In genomic region chr11:106763516-106763915, GRCh38 we compare ENCODE assay signal across 32 cellular contexts.
"Had no signal": no experiment of that assay in that cellular context is flagged by ENCODE, and none has a peak within 500 bp of the region (broad histone marks: within the 10 kb centered on the region; RNA-seq: fewer than 3 reads in every experiment).

No MANE protein-coding gene starts in this region.

- H3K9me3 ChIP-seq: adrenal gland, esophagus muscularis mucosa, gastrocnemius medialis, left ventricle myocardium inferior, right atrium auricular region, upper lobe of left lung, vagina had no signal

- DNase-seq: activated CD4-positive, alpha-beta T cell treated with anti-CD3 and anti-CD28 coated beads for 36 hours; activated CD4-positive, CD25-positive, alpha-beta regulatory T cell; activated CD8-positive, alpha-beta memory T cell treated with anti-CD3 and anti-CD28 coated beads, Interleukin-2, amount 10 ng/mL, durations not matched to agents 7 days and 5 days; activated CD8-positive, alpha-beta T cell treated with anti-CD3 and anti-CD28 coated beads, Interleukin-2, amount 10 ng/mL, durations not matched to agents 7 days and 5 days; activated naive CD4-positive, alpha-beta T cell; activated T-cell treated with anti-CD3 and anti-CD28 coated beads, Interleukin-2, amount 50 U/mL, for 48 hours; adrenal gland; aorta; caudate nucleus; dermis blood vessel endothelial cell; effector CD4-positive, alpha-beta T cell; gastrocnemius medialis; islet precursor cell; left ventricle myocardium inferior; mesendoderm; natural killer cell; occipital lobe; stimulated activated CD4-positive, alpha-beta T cell treated with anti-CD3 and anti-CD28 coated beads, Interleukin-1b, Interleukin-23, amount 100 ng/mL, for 48 hours; stimulated activated CD4-positive, alpha-beta T cell treated with anti-CD3 and anti-CD28 coated beads, Interleukin-4, amount 100 ng/mL, for 4 hours; stimulated activated CD8-positive, alpha-beta memory T cell treated with anti-CD3 and anti-CD28 coated beads, Interleukin-4, amount 100 ng/mL, for 48 hours; stimulated activated naive CD8-positive, alpha-beta T cell treated with anti-CD3 and anti-CD28 coated beads, Interleukin-15, amount 100 ng/mL, for 72 hours; substantia nigra; upper lobe of left lung had no signal

- H3K27me3 ChIP-seq: adrenal gland, esophagus muscularis mucosa, gastrocnemius medialis, hepatocyte, neural progenitor cell, right atrium auricular region, upper lobe of left lung, vagina had no signal

- ATAC-seq: activated CD4-positive, alpha-beta T cell treated with anti-CD3 and anti-CD28 coated beads for 36 hours; activated CD8-positive, alpha-beta memory T cell treated with anti-CD3 and anti-CD28 coated beads, Interleukin-2, amount 10 ng/mL, durations not matched to agents 7 days and 5 days; activated CD8-positive, alpha-beta T cell treated with anti-CD3 and anti-CD28 coated beads, Interleukin-2, amount 10 ng/mL, durations not matched to agents 7 days and 5 days; activated naive CD4-positive, alpha-beta T cell treated with anti-CD3 and anti-CD28 coated beads, Interleukin-2, amount 50 U/mL, for 72 hours; gastrocnemius medialis; natural killer cell; stimulated activated memory B cell treated with anti-CD40 and anti-IgM and Interleukin-4, amounts not matched to agents 10 μg/mL and 1 μg/mL and 100 μg/mL, for 72 hours; stimulated activated naive CD8-positive, alpha-beta T cell treated with anti-CD3 and anti-CD28 coated beads, Interleukin-15, amount 100 ng/mL, for 72 hours had no signal

- H2AFZ ChIP-seq: hepatocyte, neural progenitor cell had no signal

- H3K9ac ChIP-seq: neural progenitor cell had no signal

- H3K36me3 ChIP-seq: adrenal gland, esophagus muscularis mucosa, gastrocnemius medialis, left ventricle myocardium inferior, neural progenitor cell, right atrium auricular region, upper lobe of left lung, vagina had no signal

- H3K79me2 ChIP-seq: hepatocyte had no signal

- H3K4me2 ChIP-seq: hepatocyte, neural progenitor cell, smooth muscle cell had no signal

- H3K4me1 ChIP-seq: adrenal gland, esophagus muscularis mucosa, gastrocnemius medialis, left ventricle myocardium inferior, neural progenitor cell, right atrium auricular region, upper lobe of left lung, vagina had no signal

- H3K4me3 ChIP-seq: adrenal gland, esophagus muscularis mucosa, gastrocnemius medialis, hepatocyte, left ventricle myocardium inferior, lung, neural progenitor cell, right atrium auricular region, smooth muscle cell, upper lobe of left lung, vagina had no signal

- H3K27ac ChIP-seq: adrenal gland, esophagus muscularis mucosa, gastrocnemius medialis, hepatocyte, left ventricle myocardium inferior, neural progenitor cell, right atrium auricular region, upper lobe of left lung, vagina had no signal
